ENCODE assay signal across 9 cellular contexts in genomic region chr3:12869025-12869695, GRCh38. TPM values are rescaled to one million over a fixed set of nuclear protein-coding genes. Genes with fewer than 3 reads are reported as not detected.
DNase-seq lines count a peak whose midpoint lies in the region; ATAC-seq lines count a peak whose summit lies in the region.
"Had no signal": no experiment of that assay in that cellular context is flagged by ENCODE, and none has a peak within 500 bp of the region (broad histone marks: within the 10 kb centered on the region; RNA-seq: fewer than 3 reads in every experiment).

No MANE protein-coding gene starts in this region.

- DNase-seq in activated CD4-positive, CD25-positive, alpha-beta regulatory T cell (lab: John Stamatoyannopoulos, UW), result no peak
- DNase-seq in activated T-cell treated with anti-CD3 and anti-CD28 coated beads, Interleukin-2, amount 50 U/mL, for 72 hours, result peak; percentile 53 to 58
- DNase-seq in stimulated activated CD8-positive, alpha-beta memory T cell treated with anti-CD3 and anti-CD28 coated beads, Interleukin-12 subunit alpha, Interleukin-12 subunit beta, amount 100 ng/mL, for 4 hours (ENCODE audit: low read depth), result peak; percentile 13
- no peak for DNase-seq in DMS153 (lab: John Stamatoyannopoulos, UW)
- DNase-seq in cerebellar nuclear complex (lab: John Stamatoyannopoulos, UW), result no peak

- H3K9ac ChIP-seq in iPS-18a (ENCODE audit: low read length), result no peak overlapping the region

- H3K4me3 ChIP-seq in iPS-18a (ENCODE audit: low read length), result peak overlapping the region; percentile 67

- peaks cover 3% of the 10 kb centered on the region for H3K27me3 ChIP-seq in iPS-18a (ENCODE audit: control insufficient read depth, insufficient read depth, low read length)

- peaks cover 2% of the 10 kb centered on the region in 2 donors for H3K36me3 Mint-ChIP-seq in activated T-cell treated with anti-CD3 and anti-CD28 coated beads, Interleukin-2, amount 50 U/mL, for 72 hours (ENCODE audit: insufficient read depth in 2 of 2)

- peak overlapping the region; percentile 86 to 93 for H3K4me3 Mint-ChIP-seq in activated T-cell treated with anti-CD3 and anti-CD28 coated beads, Interleukin-2, amount 50 U/mL, for 72 hours

- no peak overlapping the region for H3K27ac ChIP-seq in iPS-18a (ENCODE audit: low read length)

- no peaks in the 10 kb centered on the region for H3K9me3 ChIP-seq in iPS-18a (ENCODE audit: control insufficient read depth, low read depth, low read length)

- peaks cover 29% of the 10 kb centered on the region for H3K27me3 Mint-ChIP-seq in activated T-cell treated with anti-CD3 and anti-CD28 coated beads, Interleukin-2, amount 50 U/mL, for 72 hours (ENCODE audit: low read depth)

- peak; percentile 9 to 14 for ATAC-seq in activated CD4-positive, CD25-positive, alpha-beta regulatory T cell treated with anti-CD3 and anti-CD28 coated beads, Interleukin-2, amount 50 U/mL, for 24 hours
- peak; percentile 74 for ATAC-seq in HG03432 (IDR thresholded peaks at IDR 0.05; ENCODE audit: unreplicated experiment)
- peak; percentile 63 to 65 for ATAC-seq in activated T-cell treated with anti-CD3 and anti-CD28 coated beads, Interleukin-2, amount 50 U/mL, for 72 hours (replicated peaks in 1 of 2)

- no peaks in the 10 kb centered on the region for H3K4me1 ChIP-seq in iPS-18a (ENCODE audit: control insufficient read depth, low read depth, low read length)

- no peaks in the 10 kb centered on the region for H3K36me3 ChIP-seq in iPS-18a (ENCODE audit: control insufficient read depth, low read depth, low read length)

- H3K9me3 Mint-ChIP-seq in activated T-cell treated with anti-CD3 and anti-CD28 coated beads, Interleukin-2, amount 50 U/mL, for 72 hours, result peaks cover 0 to 2% of the 10 kb centered on the region in 2 donors
- H3K9me3 Mint-ChIP-seq: CD4-positive, alpha-beta T cell had no signal

- no peak overlapping the region for H3K27ac Mint-ChIP-seq in activated T-cell treated with anti-CD3 and anti-CD28 coated beads, Interleukin-2, amount 50 U/mL, for 72 hours
- H3K27ac Mint-ChIP-seq: CD4-positive, alpha-beta T cell had no signal

- H3K4me1 Mint-ChIP-seq in activated T-cell treated with anti-CD3 and anti-CD28 coated beads, Interleukin-2, amount 50 U/mL, for 72 hours (ENCODE audit: low read depth), result peaks cover 10% of the 10 kb centered on the region

RNA-seq across cellular contexts. Expression of gene RPL32, which starts 27.8 kb away (rescaled TPM):
- 1,000 to 10,000 TPM; 2,781 to 2,931 TPM for total RNA-seq in activated T-cell treated with anti-CD3 and anti-CD28 coated beads, Interleukin-2, amount 50 U/mL, for 72 hours

Comparison
In these comparisons a context has a peak if more than half of its experiments do, and no peak if none do; other contexts are left out.
1. ATAC-seq: peak in every context shown above with its lines; median percentile 74 in HG03432; 64 in activated T-cell treated with anti-CD3 and anti-CD28 coated beads, Interleukin-2, amount 50 U/mL, for 72 hours; 12 in activated CD4-positive, CD25-positive, alpha-beta regulatory T cell treated with anti-CD3 and anti-CD28 coated beads, Interleukin-2, amount 50 U/mL, for 24 hours.
2. DNase-seq: peak in activated T-cell treated with anti-CD3 and anti-CD28 coated beads, Interleukin-2, amount 50 U/mL, for 72 hours (2 of 2) and stimulated activated CD8-positive, alpha-beta memory T cell treated with anti-CD3 and anti-CD28 coated beads, Interleukin-12 subunit alpha, Interleukin-12 subunit beta, amount 100 ng/mL, for 4 hours (single experiment); none in activated CD4-positive, CD25-positive, alpha-beta regulatory T cell (0 of 4), DMS153 (single experiment) and cerebellar nuclear complex (0 of 2).